8 cellular contexts compared by ENCODE assay signal in the genomic region with DNA sequence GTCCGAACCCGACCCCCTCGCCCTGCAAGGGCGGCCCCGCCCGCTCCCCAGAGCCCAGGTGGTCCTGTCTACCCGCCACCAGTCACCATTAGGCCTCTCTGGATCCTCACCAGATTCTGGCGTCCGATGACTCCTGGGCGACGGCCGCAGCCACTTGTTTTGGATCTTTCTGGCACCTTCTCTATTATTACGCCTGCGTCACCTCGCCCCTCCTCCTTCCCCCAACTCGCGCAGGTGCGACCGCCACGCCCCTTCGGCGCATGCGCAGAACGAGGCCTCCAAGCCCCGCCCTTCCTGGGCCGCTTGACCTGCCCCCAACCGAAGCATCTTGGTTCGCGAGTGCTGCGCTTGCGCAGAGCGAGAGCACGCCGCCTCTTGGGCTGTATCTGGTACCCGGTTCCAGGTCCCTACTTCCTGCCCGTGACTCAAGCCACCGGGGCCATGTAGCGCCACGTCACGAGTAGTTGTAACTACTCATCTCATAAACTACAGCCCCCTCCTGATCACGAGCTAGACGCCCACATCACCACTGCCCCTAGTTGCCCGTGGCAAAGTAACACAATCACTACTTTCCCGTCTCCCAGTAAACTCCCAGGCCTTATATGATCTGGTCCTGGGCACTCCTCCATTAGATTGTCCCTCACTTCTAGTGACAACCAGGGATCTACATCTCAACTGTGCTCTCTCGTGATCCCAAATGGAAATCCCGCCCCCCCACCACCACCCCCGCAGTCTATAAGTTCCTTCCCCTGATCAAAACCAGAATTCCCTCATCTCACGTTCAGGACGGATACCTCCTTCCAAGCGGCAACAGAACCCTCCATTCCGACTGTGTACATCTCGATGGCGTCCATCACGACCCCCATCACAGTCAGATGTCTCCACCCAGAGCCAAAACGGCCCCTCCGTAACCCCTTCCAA. TPM values are rescaled to one million over a fixed set of nuclear protein-coding genes. Genes with fewer than 3 reads are reported as not detected.
A peak's percentile ranks its signal among the peaks of the same experiment; 100 is the strongest.
DNase-seq lines count a peak whose midpoint lies in the region; ATAC-seq and TF ChIP-seq lines count a peak whose summit lies in the region.

Gene DEDD2 (minus strand): TSS at position 156 of the 921 bp plus-strand sequence. CDS start 670 bp downstream, outside the sequence.

- H3K36me3 Mint-ChIP-seq in activated naive CD8-positive, alpha-beta T cell: peaks cover 9% of the 10 kb centered on the region
- peaks cover 10% of the 10 kb centered on the region for H3K36me3 Mint-ChIP-seq in osteocyte (ENCODE audit: unreplicated experiment)

- peak; percentile 99 for DNase-seq in GM06990 (ENCODE audit: extremely low read depth, insufficient read length)
- peak; percentile 95 for DNase-seq in NCI-H1105 (lab: John Stamatoyannopoulos, UW)
- DNase-seq in SKM-1 treated with dmso at 0.1 percent for 144 hours (lab: John Stamatoyannopoulos, UW; ENCODE audit: unreplicated experiment): peak; percentile 59
- DNase-seq in glomerular visceral epithelial cell (ENCODE audit: extremely low spot score): peak; percentile 99
- peak; percentile 99 for DNase-seq in osteocyte (ENCODE audit: extremely low spot score, unreplicated experiment)

- no peaks in the 10 kb centered on the region for H3K9me3 ChIP-seq in thymus (ENCODE audit: control insufficient read depth)

- H3K27ac Mint-ChIP-seq in activated naive CD8-positive, alpha-beta T cell: peak within 1 kb of the TSS; percentile 99
- peak within 1 kb of the TSS; percentile 95 for H3K27ac Mint-ChIP-seq in osteocyte (ENCODE audit: unreplicated experiment)

- H3K9me3 Mint-ChIP-seq in activated naive CD8-positive, alpha-beta T cell (ENCODE audit: low read depth): no peaks in the 10 kb centered on the region
- H3K9me3 Mint-ChIP-seq in osteocyte (ENCODE audit: unreplicated experiment): no peaks in the 10 kb centered on the region

- H3K4me1 ChIP-seq in thymus (ENCODE audit: control insufficient read depth, insufficient read depth, low read length): peaks cover 37% of the 10 kb centered on the region

- WGBS in thymus: 21% methylated on average over 56 of the region's 56 CpGs

- H3K27me3 ChIP-seq in GM06990 (replicated peaks; ENCODE audit: control insufficient read depth, insufficient read depth, low read length): no peaks in the 10 kb centered on the region
- H3K27me3 ChIP-seq in thymus (ENCODE audit: control insufficient read depth, insufficient read depth): no peaks in the 10 kb centered on the region

- H3K27me3 Mint-ChIP-seq in activated naive CD8-positive, alpha-beta T cell: no peaks in the 10 kb centered on the region
- H3K27me3 Mint-ChIP-seq in osteocyte (ENCODE audit: unreplicated experiment): no peaks in the 10 kb centered on the region

- peak within 1 kb of the TSS; percentile 90 for H3K4me3 Mint-ChIP-seq in activated naive CD8-positive, alpha-beta T cell
- peak within 1 kb of the TSS; percentile 91 for H3K4me3 Mint-ChIP-seq in osteocyte (ENCODE audit: unreplicated experiment)

- peaks cover 79% of the 10 kb centered on the region for H3K4me1 Mint-ChIP-seq in activated naive CD8-positive, alpha-beta T cell (ENCODE audit: low read depth)
- H3K4me1 Mint-ChIP-seq in osteocyte (ENCODE audit: unreplicated experiment): peaks cover 50% of the 10 kb centered on the region

- H3K27ac ChIP-seq in thymus (ENCODE audit: low read depth): peak within 1 kb of the TSS; percentile 92

- H3K4me3 ChIP-seq in GM06990 (replicated peaks; ENCODE audit: low read depth, low read length): peak within 1 kb of the TSS; percentile 82
- H3K4me3 ChIP-seq in thymus (ENCODE audit: low read length): peak within 1 kb of the TSS; percentile 79

- peaks cover 7% of the 10 kb centered on the region for H3K36me3 ChIP-seq in GM06990 (ENCODE audit: control insufficient read depth, insufficient read depth, low read length)
- H3K36me3 ChIP-seq in thymus (ENCODE audit: control insufficient read depth, insufficient read depth): peaks cover 28% of the 10 kb centered on the region

- TF ChIP-seq CTCF in GM06990 (IDR thresholded peaks at IDR 0.05; ENCODE audit: insufficient read depth, low read length, poor library complexity, severe bottlenecking) (no peak), osteocyte (IDR thresholded peaks at IDR 0.05) (no peak)

- ATAC-seq in HG02623 (IDR thresholded peaks at IDR 0.05; ENCODE audit: unreplicated experiment): peak; percentile 71

RNA-seq across cellular contexts. Expression of gene DEDD2, which starts in this region (rescaled TPM):
- 21.0 and 27.4 TPM in 2 replicates for total RNA-seq in osteocyte
- polyA plus RNA-seq in thymus: 36.9 TPM

Comparison
In these comparisons a context has a peak if more than half of its experiments do, and no peak if none do; other contexts are left out.
1. Peak in every context shown above with its lines: DNase-seq, ATAC-seq, H3K4me3 ChIP-seq and H3K27ac ChIP-seq.